1 cellular context compared by ENCODE assay signal in the genomic region with DNA sequence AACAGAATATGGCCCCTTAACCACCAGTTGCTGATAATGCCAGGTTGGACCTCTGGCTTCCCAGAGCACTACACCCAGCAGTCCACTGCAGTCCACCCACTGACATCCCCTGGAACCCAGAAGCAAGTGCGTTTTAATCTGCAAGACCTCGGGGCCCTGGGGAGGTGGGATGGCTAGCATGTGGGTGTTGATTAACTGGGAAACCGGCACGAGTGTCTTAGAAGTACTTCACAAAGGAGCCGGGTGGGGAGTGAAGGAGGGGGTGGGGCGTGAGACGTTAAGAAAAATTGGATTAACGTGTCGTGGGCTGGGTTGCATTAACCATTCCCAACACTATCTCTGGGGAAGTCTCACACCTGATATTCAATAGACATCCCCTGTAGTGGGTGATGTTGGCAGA.
TF ChIP-seq lines count a peak whose summit lies in the region.

No MANE protein-coding gene starts in this region.

TF ChIP-seq in GM12878, 131 proteins besides CTCF, POLR2A, EP300 and RAD21:
- TF ChIP-seq, protein P1, sequence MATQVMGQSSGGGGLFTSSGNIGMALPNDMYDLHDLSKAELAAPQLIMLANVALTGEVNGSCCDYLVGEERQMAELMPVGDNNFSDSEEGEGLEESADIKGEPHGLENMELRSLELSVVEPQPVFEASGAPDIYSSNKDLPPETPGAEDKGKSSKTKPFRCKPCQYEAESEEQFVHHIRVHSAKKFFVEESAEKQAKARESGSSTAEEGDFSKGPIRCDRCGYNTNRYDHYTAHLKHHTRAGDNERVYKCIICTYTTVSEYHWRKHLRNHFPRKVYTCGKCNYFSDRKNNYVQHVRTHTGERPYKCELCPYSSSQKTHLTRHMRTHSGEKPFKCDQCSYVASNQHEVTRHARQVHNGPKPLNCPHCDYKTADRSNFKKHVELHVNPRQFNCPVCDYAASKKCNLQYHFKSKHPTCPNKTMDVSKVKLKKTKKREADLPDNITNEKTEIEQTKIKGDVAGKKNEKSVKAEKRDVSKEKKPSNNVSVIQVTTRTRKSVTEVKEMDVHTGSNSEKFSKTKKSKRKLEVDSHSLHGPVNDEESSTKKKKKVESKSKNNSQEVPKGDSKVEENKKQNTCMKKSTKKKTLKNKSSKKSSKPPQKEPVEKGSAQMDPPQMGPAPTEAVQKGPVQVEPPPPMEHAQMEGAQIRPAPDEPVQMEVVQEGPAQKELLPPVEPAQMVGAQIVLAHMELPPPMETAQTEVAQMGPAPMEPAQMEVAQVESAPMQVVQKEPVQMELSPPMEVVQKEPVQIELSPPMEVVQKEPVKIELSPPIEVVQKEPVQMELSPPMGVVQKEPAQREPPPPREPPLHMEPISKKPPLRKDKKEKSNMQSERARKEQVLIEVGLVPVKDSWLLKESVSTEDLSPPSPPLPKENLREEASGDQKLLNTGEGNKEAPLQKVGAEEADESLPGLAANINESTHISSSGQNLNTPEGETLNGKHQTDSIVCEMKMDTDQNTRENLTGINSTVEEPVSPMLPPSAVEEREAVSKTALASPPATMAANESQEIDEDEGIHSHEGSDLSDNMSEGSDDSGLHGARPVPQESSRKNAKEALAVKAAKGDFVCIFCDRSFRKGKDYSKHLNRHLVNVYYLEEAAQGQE (IDR thresholded peaks at IDR 0.05; ENCODE audit: low read depth, low read length) = no peak
- TF ChIP-seq POLR2AphosphoS5 (IDR thresholded peaks at IDR 0.05; ENCODE audit: low read length) (no peak), EGR1 (IDR thresholded peaks at IDR 0.05; ENCODE audit: borderline replicate concordance in 1 of 2, low read depth in 2 of 2, low read length in 2 of 2) (no peak), MXI1 (IDR thresholded peaks at IDR 0.05; ENCODE audit: low read depth, low read length) (no peak), IKZF1 (conservative IDR thresholded peaks at IDR 0.05) (no peak), HDGF (IDR thresholded peaks at IDR 0.05) (no peak), PAX5 (IDR thresholded peaks at IDR 0.05; ENCODE audit: borderline replicate concordance, low read depth, low read length) (no peak), CBFB (IDR thresholded peaks at IDR 0.05; ENCODE audit: low read depth) (no peak), ZNF24 (IDR thresholded peaks at IDR 0.05) (no peak), BACH1 (IDR thresholded peaks at IDR 0.05; ENCODE audit: borderline replicate concordance) (no peak), SMAD1 (IDR thresholded peaks at IDR 0.05; ENCODE audit: low read depth, partially characterized antibody) (no peak), HDAC2 (IDR thresholded peaks at IDR 0.05) (no peak), LARP7 (IDR thresholded peaks at IDR 0.05) (no peak), MTA2 (IDR thresholded peaks at IDR 0.05; ENCODE audit: low read depth) (no peak), ZNF384 (IDR thresholded peaks at IDR 0.05; ENCODE audit: borderline replicate concordance, low read depth, low read length) (no peak)
- TF ChIP-seq, protein P2, sequence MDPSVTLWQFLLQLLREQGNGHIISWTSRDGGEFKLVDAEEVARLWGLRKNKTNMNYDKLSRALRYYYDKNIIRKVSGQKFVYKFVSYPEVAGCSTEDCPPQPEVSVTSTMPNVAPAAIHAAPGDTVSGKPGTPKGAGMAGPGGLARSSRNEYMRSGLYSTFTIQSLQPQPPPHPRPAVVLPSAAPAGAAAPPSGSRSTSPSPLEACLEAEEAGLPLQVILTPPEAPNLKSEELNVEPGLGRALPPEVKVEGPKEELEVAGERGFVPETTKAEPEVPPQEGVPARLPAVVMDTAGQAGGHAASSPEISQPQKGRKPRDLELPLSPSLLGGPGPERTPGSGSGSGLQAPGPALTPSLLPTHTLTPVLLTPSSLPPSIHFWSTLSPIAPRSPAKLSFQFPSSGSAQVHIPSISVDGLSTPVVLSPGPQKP (IDR thresholded peaks at IDR 0.05; ENCODE audit: low read depth, low read length) = no peak
- TF ChIP-seq, protein P3, sequence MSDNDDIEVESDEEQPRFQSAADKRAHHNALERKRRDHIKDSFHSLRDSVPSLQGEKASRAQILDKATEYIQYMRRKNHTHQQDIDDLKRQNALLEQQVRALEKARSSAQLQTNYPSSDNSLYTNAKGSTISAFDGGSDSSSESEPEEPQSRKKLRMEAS (IDR thresholded peaks at IDR 0.05; ENCODE audit: low read depth, low read length) = no peak
- TF ChIP-seq, protein P4, sequence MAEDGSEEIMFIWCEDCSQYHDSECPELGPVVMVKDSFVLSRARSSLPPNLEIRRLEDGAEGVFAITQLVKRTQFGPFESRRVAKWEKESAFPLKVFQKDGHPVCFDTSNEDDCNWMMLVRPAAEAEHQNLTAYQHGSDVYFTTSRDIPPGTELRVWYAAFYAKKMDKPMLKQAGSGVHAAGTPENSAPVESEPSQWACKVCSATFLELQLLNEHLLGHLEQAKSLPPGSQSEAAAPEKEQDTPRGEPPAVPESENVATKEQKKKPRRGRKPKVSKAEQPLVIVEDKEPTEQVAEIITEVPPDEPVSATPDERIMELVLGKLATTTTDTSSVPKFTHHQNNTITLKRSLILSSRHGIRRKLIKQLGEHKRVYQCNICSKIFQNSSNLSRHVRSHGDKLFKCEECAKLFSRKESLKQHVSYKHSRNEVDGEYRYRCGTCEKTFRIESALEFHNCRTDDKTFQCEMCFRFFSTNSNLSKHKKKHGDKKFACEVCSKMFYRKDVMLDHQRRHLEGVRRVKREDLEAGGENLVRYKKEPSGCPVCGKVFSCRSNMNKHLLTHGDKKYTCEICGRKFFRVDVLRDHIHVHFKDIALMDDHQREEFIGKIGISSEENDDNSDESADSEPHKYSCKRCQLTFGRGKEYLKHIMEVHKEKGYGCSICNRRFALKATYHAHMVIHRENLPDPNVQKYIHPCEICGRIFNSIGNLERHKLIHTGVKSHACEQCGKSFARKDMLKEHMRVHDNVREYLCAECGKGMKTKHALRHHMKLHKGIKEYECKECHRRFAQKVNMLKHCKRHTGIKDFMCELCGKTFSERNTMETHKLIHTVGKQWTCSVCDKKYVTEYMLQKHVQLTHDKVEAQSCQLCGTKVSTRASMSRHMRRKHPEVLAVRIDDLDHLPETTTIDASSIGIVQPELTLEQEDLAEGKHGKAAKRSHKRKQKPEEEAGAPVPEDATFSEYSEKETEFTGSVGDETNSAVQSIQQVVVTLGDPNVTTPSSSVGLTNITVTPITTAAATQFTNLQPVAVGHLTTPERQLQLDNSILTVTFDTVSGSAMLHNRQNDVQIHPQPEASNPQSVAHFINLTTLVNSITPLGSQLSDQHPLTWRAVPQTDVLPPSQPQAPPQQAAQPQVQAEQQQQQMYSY (CRISPR knock-in tag; IDR thresholded peaks at IDR 0.05) = no peak
- TF ChIP-seq, protein P5, sequence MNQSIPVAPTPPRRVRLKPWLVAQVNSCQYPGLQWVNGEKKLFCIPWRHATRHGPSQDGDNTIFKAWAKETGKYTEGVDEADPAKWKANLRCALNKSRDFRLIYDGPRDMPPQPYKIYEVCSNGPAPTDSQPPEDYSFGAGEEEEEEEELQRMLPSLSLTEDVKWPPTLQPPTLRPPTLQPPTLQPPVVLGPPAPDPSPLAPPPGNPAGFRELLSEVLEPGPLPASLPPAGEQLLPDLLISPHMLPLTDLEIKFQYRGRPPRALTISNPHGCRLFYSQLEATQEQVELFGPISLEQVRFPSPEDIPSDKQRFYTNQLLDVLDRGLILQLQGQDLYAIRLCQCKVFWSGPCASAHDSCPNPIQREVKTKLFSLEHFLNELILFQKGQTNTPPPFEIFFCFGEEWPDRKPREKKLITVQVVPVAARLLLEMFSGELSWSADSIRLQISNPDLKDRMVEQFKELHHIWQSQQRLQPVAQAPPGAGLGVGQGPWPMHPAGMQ (IDR thresholded peaks at IDR 0.05; ENCODE audit: borderline replicate concordance) = no peak
